14 cellular contexts compared by ENCODE assay signal in genomic region chr7:148356303-148356702, GRCh38.
DNase-seq lines count a peak whose midpoint lies in the region; ATAC-seq and TF ChIP-seq lines count a peak whose summit lies in the region.
"Had no signal": no experiment of that assay in that cellular context is flagged by ENCODE, and none has a peak within 500 bp of the region (broad histone marks: within the 10 kb centered on the region; RNA-seq: fewer than 3 reads in every experiment).

No MANE protein-coding gene starts in this region.

- H3K9me3 Mint-ChIP-seq in activated T-cell treated with anti-CD3 and anti-CD28 coated beads, Interleukin-2, amount 50 U/mL, for 24 hours = no peaks in the 10 kb centered on the region
- no peaks in the 10 kb centered on the region for H3K9me3 Mint-ChIP-seq in osteocyte (ENCODE audit: unreplicated experiment)
- no peaks in the 10 kb centered on the region for H3K9me3 Mint-ChIP-seq in activated naive CD4-positive, alpha-beta T cell treated with anti-CD3 and anti-CD28 coated beads for 36 hours

- no peak overlapping the region for H3K27ac Mint-ChIP-seq in activated T-cell treated with anti-CD3 and anti-CD28 coated beads, Interleukin-2, amount 50 U/mL, for 24 hours
- no peak overlapping the region for H3K27ac Mint-ChIP-seq in osteocyte (ENCODE audit: unreplicated experiment)
- no peak overlapping the region for H3K27ac Mint-ChIP-seq in activated naive CD4-positive, alpha-beta T cell treated with anti-CD3 and anti-CD28 coated beads for 36 hours
- H3K27ac Mint-ChIP-seq: CD4-positive, CD25-positive, alpha-beta regulatory T cell had no signal

- ATAC-seq in esophagus mucosa = peak; percentile 23
- peak; percentile 97 for ATAC-seq in left lobe of liver
- peak; percentile 95 for ATAC-seq in sciatic nerve

- DNase-seq in Ammon's horn (ENCODE audit: low spot score) = peak; percentile 17
- peak; percentile 67 for DNase-seq in left lobe of liver (ENCODE audit: low spot score)
- peak; percentile 72 for DNase-seq in sciatic nerve (ENCODE audit: low spot score)
- DNase-seq in activated T-cell treated with anti-CD3 and anti-CD28 coated beads, Interleukin-2, amount 50 U/mL, for 24 hours = no peak
- DNase-seq in RKO (ENCODE audit: low spot score) = no peak
- DNase-seq in osteocyte (ENCODE audit: extremely low spot score, unreplicated experiment) = no peak
- no peak for DNase-seq in activated naive CD4-positive, alpha-beta T cell treated with anti-CD3 and anti-CD28 coated beads for 36 hours
- DNase-seq: CD4-positive, CD25-positive, alpha-beta regulatory T cell; DMS79 treated with DMSO at 0.1 percent for 48 hours; H9; NCI-H1417; NCI-H2081; NCI-H510A treated with DMSO at 0.1 percent for 48 hours had no signal

- no peak overlapping the region for H3K4me3 Mint-ChIP-seq in activated T-cell treated with anti-CD3 and anti-CD28 coated beads, Interleukin-2, amount 50 U/mL, for 24 hours
- no peak overlapping the region for H3K4me3 Mint-ChIP-seq in osteocyte (ENCODE audit: unreplicated experiment)
- no peak overlapping the region for H3K4me3 Mint-ChIP-seq in activated naive CD4-positive, alpha-beta T cell treated with anti-CD3 and anti-CD28 coated beads for 36 hours
- H3K4me3 Mint-ChIP-seq: H9 had no signal

- peaks cover 12% of the 10 kb centered on the region for H3K27me3 Mint-ChIP-seq in activated T-cell treated with anti-CD3 and anti-CD28 coated beads, Interleukin-2, amount 50 U/mL, for 24 hours
- H3K27me3 Mint-ChIP-seq in osteocyte (ENCODE audit: unreplicated experiment) = peaks cover 3% of the 10 kb centered on the region
- no peaks in the 10 kb centered on the region for H3K27me3 Mint-ChIP-seq in activated naive CD4-positive, alpha-beta T cell treated with anti-CD3 and anti-CD28 coated beads for 36 hours (ENCODE audit: low read depth)

- intact Hi-C loops in sciatic nerve (cut with DNase I) = no loop called here
- intact Hi-C loops in activated naive CD4-positive, alpha-beta T cell treated with anti-CD3 and anti-CD28 coated beads for 36 hours (cut with micrococcal nuclease) = no loop called here

- H3K4me1 Mint-ChIP-seq in activated T-cell treated with anti-CD3 and anti-CD28 coated beads, Interleukin-2, amount 50 U/mL, for 24 hours (ENCODE audit: low read depth) = no peaks in the 10 kb centered on the region
- H3K4me1 Mint-ChIP-seq in osteocyte (ENCODE audit: unreplicated experiment) = no peaks in the 10 kb centered on the region
- no peaks in the 10 kb centered on the region for H3K4me1 Mint-ChIP-seq in activated naive CD4-positive, alpha-beta T cell treated with anti-CD3 and anti-CD28 coated beads for 36 hours (ENCODE audit: low read depth)
- H3K4me1 Mint-ChIP-seq: CD4-positive, CD25-positive, alpha-beta regulatory T cell had no signal

- CTCF ChIA-PET in activated naive CD4-positive, alpha-beta T cell treated with anti-CD3 and anti-CD28 coated beads for 36 hours (lab: Charles Lee) = no interaction called here

- H3K36me3 Mint-ChIP-seq in activated T-cell treated with anti-CD3 and anti-CD28 coated beads, Interleukin-2, amount 50 U/mL, for 24 hours (ENCODE audit: low read depth) = no peaks in the 10 kb centered on the region
- no peaks in the 10 kb centered on the region for H3K36me3 Mint-ChIP-seq in osteocyte (ENCODE audit: unreplicated experiment)
- H3K36me3 Mint-ChIP-seq in activated naive CD4-positive, alpha-beta T cell treated with anti-CD3 and anti-CD28 coated beads for 36 hours (ENCODE audit: low read depth) = no peaks in the 10 kb centered on the region
- H3K36me3 Mint-ChIP-seq: CD4-positive, CD25-positive, alpha-beta regulatory T cell had no signal

- TF ChIP-seq CTCF in osteocyte (IDR thresholded peaks at IDR 0.05) = no peak

Comparison
In these comparisons a context has a peak if more than half of its experiments do, and no peak if none do; other contexts are left out.
1. DNase-seq: peak in Ammon's horn (single experiment), left lobe of liver (single experiment) and sciatic nerve (single experiment); none in activated T-cell treated with anti-CD3 and anti-CD28 coated beads, Interleukin-2, amount 50 U/mL, for 24 hours (single experiment), RKO (single experiment), osteocyte (single experiment) and activated naive CD4-positive, alpha-beta T cell treated with anti-CD3 and anti-CD28 coated beads for 36 hours (single experiment).
2. ATAC-seq: peak in every context shown above with its lines; median percentile 97 in left lobe of liver; 95 in sciatic nerve; 23 in esophagus mucosa.